In genomic region chr1:176178316-176178715, GRCh38 we compare ENCODE assay signal across 1 cellular context.
TF ChIP-seq lines count a peak whose summit lies in the region.

No MANE protein-coding gene starts in this region.

TF ChIP-seq in K562, 482 proteins besides CTCF, POLR2A, EP300 and RAD21 (continues in another document):
- TF ChIP-seq ATF3 (IDR thresholded peaks at IDR 0.05) (peak; percentile 84), ATF3 (CRISPR knock-in tag; conservative IDR thresholded peaks at IDR 0.05) (no peak), HCFC1 (IDR thresholded peaks at IDR 0.05; ENCODE audit: low read depth, low read length) (no peak), SFPQ (IDR thresholded peaks at IDR 0.05; ENCODE audit: low read depth, low read length) (no peak), BHLHE40 (IDR thresholded peaks at IDR 0.05; ENCODE audit: low read length) (no peak), TEAD2 (tag; IDR thresholded peaks at IDR 0.05) (no peak), L3MBTL2 (IDR thresholded peaks at IDR 0.05) (no peak), BCOR (IDR thresholded peaks at IDR 0.05) (no peak), SAP30 (IDR thresholded peaks at IDR 0.05; ENCODE audit: borderline replicate concordance, insufficient read depth, low read depth, low read length, poor library complexity, severe bottlenecking) (no peak), ZNF324 (CRISPR knock-in tag; IDR thresholded peaks at IDR 0.05) (no peak), ZFP91 (CRISPR knock-in tag; IDR thresholded peaks at IDR 0.05) (no peak), CHD7 (IDR thresholded peaks at IDR 0.05; ENCODE audit: low read depth, low read length) (no peak), SP1 (CRISPR knock-in tag; IDR thresholded peaks at IDR 0.05) (no peak), MEIS2 (IDR thresholded peaks at IDR 0.05; ENCODE audit: partially characterized antibody) (no peak), CEBPG (CRISPR knock-in tag; IDR thresholded peaks at IDR 0.05) (peak; percentile 61; the same call in 1 of the 2 replicates), CEBPG (tag; conservative IDR thresholded peaks at IDR 0.05 in 1 of 2, IDR thresholded peaks at IDR 0.05 in 1 of 2) (peak; percentile 70 to 76; a peak in 3 of 4 replicates), RCOR1 (IDR thresholded peaks at IDR 0.05; ENCODE audit: borderline replicate concordance in 1 of 2, low read depth in 2 of 2, low read length in 2 of 2) (peak in 1 of 2 experiments; percentile 57; a peak in 2 of 4 replicates), ATF7 (IDR thresholded peaks at IDR 0.05) (peak; percentile 23; the same call in 1 of the 2 replicates), DEAF1 (CRISPR knock-in tag; IDR thresholded peaks at IDR 0.05) (no peak), HDGF (IDR thresholded peaks at IDR 0.05) (no peak), NCOR1 (IDR thresholded peaks at IDR 0.05) (no peak), SMARCC2 (IDR thresholded peaks at IDR 0.05; ENCODE audit: low read depth) (no peak), CUX1 (CRISPR knock-in tag; IDR thresholded peaks at IDR 0.05) (no peak), ZNF12 (CRISPR knock-in tag; IDR thresholded peaks at IDR 0.05) (no peak), ARID3A (IDR thresholded peaks at IDR 0.05; ENCODE audit: borderline replicate concordance, low read depth, low read length) (no peak), ZNF655 (CRISPR knock-in tag; IDR thresholded peaks at IDR 0.05) (no peak), PTRF (tag; IDR thresholded peaks at IDR 0.05) (no peak), PTTG1 (tag; IDR thresholded peaks at IDR 0.05; ENCODE audit: low read depth) (no peak), CEBPB (tag; IDR thresholded peaks at IDR 0.05) (peak; percentile 55), FOXK2 (conservative IDR thresholded peaks at IDR 0.05 in 1 of 2, IDR thresholded peaks at IDR 0.05 in 1 of 2; ENCODE audit: low read depth in 2 of 2) (no peak)
